In the genomic region with DNA sequence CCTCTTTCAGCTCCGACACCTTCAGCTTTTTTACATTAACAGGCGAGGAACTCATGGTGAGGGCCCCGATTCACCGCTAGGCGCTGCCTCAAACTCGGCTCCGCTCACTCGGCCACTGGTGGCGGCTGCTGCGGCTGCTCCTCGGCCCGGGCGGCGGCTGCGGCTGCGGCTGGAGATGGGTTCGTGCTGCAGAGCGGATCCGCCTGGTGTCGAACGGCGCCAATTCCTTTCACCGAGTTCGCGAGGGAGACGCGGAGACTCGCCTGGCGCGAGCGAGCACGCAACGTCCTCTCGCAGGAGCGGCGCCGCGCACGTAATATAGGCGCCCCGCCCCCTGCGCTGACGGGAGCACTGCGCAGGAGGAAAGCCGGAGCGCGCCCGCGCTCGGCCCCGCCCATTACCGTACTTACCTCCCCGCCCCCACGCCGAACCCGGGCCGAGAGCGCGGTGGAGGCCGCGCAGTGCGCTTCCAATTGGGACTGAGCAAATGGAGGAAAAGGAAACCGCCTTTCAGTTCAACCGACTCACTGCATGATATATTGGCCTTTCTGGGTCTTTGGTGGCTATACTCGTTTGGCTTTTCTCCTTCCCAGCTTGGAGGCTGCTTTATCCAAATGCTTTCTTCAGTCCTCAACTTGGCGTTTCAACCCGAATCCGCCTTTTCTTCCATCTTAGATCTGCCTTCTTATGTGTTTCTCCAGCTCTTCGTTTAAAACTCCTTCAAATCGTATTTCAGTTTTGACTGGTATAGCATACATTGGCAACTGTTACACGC, we compare ENCODE assay signal across 8 cellular contexts. TPM values are rescaled to one million over a fixed set of nuclear protein-coding genes. Genes with fewer than 3 reads are reported as not detected.
DNase-seq lines count a peak whose midpoint lies in the region; ATAC-seq and TF ChIP-seq lines count a peak whose summit lies in the region.

A gene (minus strand): TSS at position 291 of the 775 bp plus-strand sequence. CDS start 236 bp downstream, at position 55.

- peak; percentile 90 to 98 (median 95) for DNase-seq in CD4-positive, alpha-beta T cell
- DNase-seq in NCI-H82 (lab: John Stamatoyannopoulos, UW) (peak; percentile 99), dermis microvascular lymphatic vessel endothelial cell (ENCODE audit: low read depth in 2 of 2) (peak; percentile 91 to 97)
- DNase-seq in activated CD4-positive, alpha-beta T cell treated with anti-CD3 and anti-CD28 coated beads, Interleukin-2, amount 50 U/mL, for 48 hours: peak; percentile 94 to 96
- peak; percentile 95 for DNase-seq in stimulated activated CD4-positive, alpha-beta T cell treated with anti-CD3 and anti-CD28 coated beads, Interleukin-4, amount 100 ng/mL, for 24 hours

- peak within 1 kb of the TSS; percentile 98 to 99 for H3K9ac ChIP-seq in liver (ENCODE audit: low read depth in 1 of 2, low read length in 2 of 2)

- H3K4me1 Mint-ChIP-seq in CD4-positive, alpha-beta T cell (ENCODE audit: low read depth): peaks cover 53% of the 10 kb centered on the region

- peak within 1 kb of the TSS; percentile 99 for H3K27ac ChIP-seq in CD4-positive, alpha-beta T cell (ENCODE audit: low read depth, low read length)
- peak within 1 kb of the TSS; percentile 99 to 100 for H3K27ac ChIP-seq in liver (ENCODE audit: low read depth in 1 of 2, low read length in 2 of 2)

- peak; percentile 62 for ATAC-seq in CD4-positive, alpha-beta T cell (ENCODE audit: poor library complexity)
- ATAC-seq in GM19397 (IDR thresholded peaks at IDR 0.05; ENCODE audit: unreplicated experiment) (peak; percentile 69), HG03571 (IDR thresholded peaks at IDR 0.05; ENCODE audit: unreplicated experiment) (peak; percentile 54)

- peaks cover 0 to 13% (median 9%) of the 10 kb centered on the region in 4 donors for H3K36me3 ChIP-seq in liver (ENCODE audit: control insufficient read depth in 4 of 4, insufficient read depth in 3 of 4, low read depth in 1 of 4, low read length in 3 of 4)

- peaks cover 5% of the 10 kb centered on the region for H3K27me3 Mint-ChIP-seq in CD4-positive, alpha-beta T cell

- peak within 1 kb of the TSS; percentile 96 for H3K4me3 Mint-ChIP-seq in CD4-positive, alpha-beta T cell

- intact Hi-C loops in CD4-positive, alpha-beta T cell (cut with DNase I, micrococcal nuclease): loop anchor here (1.0 to 10.0 kb wide), 7 partner anchors 29 to 412 kb away; a partner anchor contains a TSS

- peaks cover 7 to 35% (median 24%) of the 10 kb centered on the region in 4 donors for H3K4me1 ChIP-seq in liver (ENCODE audit: control insufficient read depth in 4 of 4, insufficient read depth in 4 of 4, low read length in 3 of 4)

- under 1% methylated on average over 71 of the region's 71 CpGs for WGBS in liver

- H3K9me3 Mint-ChIP-seq in CD4-positive, alpha-beta T cell: no peaks in the 10 kb centered on the region

- peaks cover 57% of the 10 kb centered on the region for H3K36me3 Mint-ChIP-seq in CD4-positive, alpha-beta T cell (ENCODE audit: low read depth)

- peak within 1 kb of the TSS; percentile 72 to 99 (median 91) for H3K4me3 ChIP-seq in liver (ENCODE audit: low read depth in 1 of 3, low read length in 3 of 3)

- peak; percentile 51 to 54 for TF ChIP-seq RAD21 in liver (IDR thresholded peaks at IDR 0.05)

- no peaks in the 10 kb centered on the region for H3K27me3 ChIP-seq in CD4-positive, alpha-beta T cell (ENCODE audit: control insufficient read depth, insufficient read depth, low read length)
- H3K27me3 ChIP-seq in liver (ENCODE audit: control insufficient read depth in 4 of 4, insufficient read depth in 4 of 4, low read length in 3 of 4): no peaks in the 10 kb centered on the region

- CTCF ChIA-PET in CD4-positive, alpha-beta T cell (lab: Charles Lee): interaction anchor here (0.5 to 6.2 kb wide), 12 partner anchors 11 to 178 kb away, joined by 3 to 63 read pairs (median 4); a partner anchor contains a TSS

- peak within 1 kb of the TSS; percentile 98 for H3K27ac Mint-ChIP-seq in CD4-positive, alpha-beta T cell

- no peaks in the 10 kb centered on the region for H3K9me3 ChIP-seq in CD4-positive, alpha-beta T cell (ENCODE audit: control insufficient read depth, low read length)
- no peaks in the 10 kb centered on the region for H3K9me3 ChIP-seq in liver (ENCODE audit: control insufficient read depth in 4 of 4, low read length in 3 of 4)

- POLR2A ChIA-PET in CD4-positive, alpha-beta T cell (lab: Charles Lee): interaction anchor here (0.6 to 22.6 kb wide), 20 partner anchors 10 to 1609 kb away, joined by 3 to 1262 read pairs (median 11); a partner anchor contains a TSS

- peak; percentile 30 for TF ChIP-seq CTCF in CD4-positive, alpha-beta T cell (IDR thresholded peaks at IDR 0.05)
- peak; percentile 21 for TF ChIP-seq CTCF in liver (IDR thresholded peaks at IDR 0.05; ENCODE audit: low read depth, low read length, missing input control)

TF ChIP-seq in liver, 16 proteins besides CTCF, POLR2A, EP300 and RAD21:
- TF ChIP-seq, protein P1, sequence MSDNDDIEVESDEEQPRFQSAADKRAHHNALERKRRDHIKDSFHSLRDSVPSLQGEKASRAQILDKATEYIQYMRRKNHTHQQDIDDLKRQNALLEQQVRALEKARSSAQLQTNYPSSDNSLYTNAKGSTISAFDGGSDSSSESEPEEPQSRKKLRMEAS (IDR thresholded peaks at IDR 0.05): peak; percentile 40
- TF ChIP-seq FOXA1 (IDR thresholded peaks at IDR 0.05) (peak; percentile 58), SP1 (IDR thresholded peaks at IDR 0.05) (peak; percentile 80), YY1 (IDR thresholded peaks at IDR 0.05) (peak; percentile 97), EGR1 (IDR thresholded peaks at IDR 0.05; ENCODE audit: low read depth in 2 of 2) (peak in 1 of 2 donors; percentile 74), HNF4G (IDR thresholded peaks at IDR 0.05) (no peak), NR2F2 (IDR thresholded peaks at IDR 0.05) (no peak), GABPA (IDR thresholded peaks at IDR 0.05 in 1 of 2, conservative IDR thresholded peaks at IDR 0.05 in 1 of 2) (peak in 1 of 2 donors; percentile 73), TAF1 (conservative IDR thresholded peaks at IDR 0.05) (peak; percentile 94), FOXA2 (IDR thresholded peaks at IDR 0.05) (peak; percentile 20), RXRA (IDR thresholded peaks at IDR 0.05) (peak; percentile 18 to 35), JUND (IDR thresholded peaks at IDR 0.05) (no peak), HNF4A (conservative IDR thresholded peaks at IDR 0.05) (peak in 1 of 2 donors; percentile 28)
- TF ChIP-seq, protein P2, sequence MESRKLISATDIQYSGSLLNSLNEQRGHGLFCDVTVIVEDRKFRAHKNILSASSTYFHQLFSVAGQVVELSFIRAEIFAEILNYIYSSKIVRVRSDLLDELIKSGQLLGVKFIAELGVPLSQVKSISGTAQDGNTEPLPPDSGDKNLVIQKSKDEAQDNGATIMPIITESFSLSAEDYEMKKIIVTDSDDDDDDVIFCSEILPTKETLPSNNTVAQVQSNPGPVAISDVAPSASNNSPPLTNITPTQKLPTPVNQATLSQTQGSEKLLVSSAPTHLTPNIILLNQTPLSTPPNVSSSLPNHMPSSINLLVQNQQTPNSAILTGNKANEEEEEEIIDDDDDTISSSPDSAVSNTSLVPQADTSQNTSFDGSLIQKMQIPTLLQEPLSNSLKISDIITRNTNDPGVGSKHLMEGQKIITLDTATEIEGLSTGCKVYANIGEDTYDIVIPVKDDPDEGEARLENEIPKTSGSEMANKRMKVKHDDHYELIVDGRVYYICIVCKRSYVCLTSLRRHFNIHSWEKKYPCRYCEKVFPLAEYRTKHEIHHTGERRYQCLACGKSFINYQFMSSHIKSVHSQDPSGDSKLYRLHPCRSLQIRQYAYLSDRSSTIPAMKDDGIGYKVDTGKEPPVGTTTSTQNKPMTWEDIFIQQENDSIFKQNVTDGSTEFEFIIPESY (IDR thresholded peaks at IDR 0.05): peak; percentile 48
- TF ChIP-seq, protein P3, sequence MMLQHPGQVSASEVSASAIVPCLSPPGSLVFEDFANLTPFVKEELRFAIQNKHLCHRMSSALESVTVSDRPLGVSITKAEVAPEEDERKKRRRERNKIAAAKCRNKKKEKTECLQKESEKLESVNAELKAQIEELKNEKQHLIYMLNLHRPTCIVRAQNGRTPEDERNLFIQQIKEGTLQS (IDR thresholded peaks at IDR 0.05): peak; percentile 35
- TF ChIP-seq, protein P4, sequence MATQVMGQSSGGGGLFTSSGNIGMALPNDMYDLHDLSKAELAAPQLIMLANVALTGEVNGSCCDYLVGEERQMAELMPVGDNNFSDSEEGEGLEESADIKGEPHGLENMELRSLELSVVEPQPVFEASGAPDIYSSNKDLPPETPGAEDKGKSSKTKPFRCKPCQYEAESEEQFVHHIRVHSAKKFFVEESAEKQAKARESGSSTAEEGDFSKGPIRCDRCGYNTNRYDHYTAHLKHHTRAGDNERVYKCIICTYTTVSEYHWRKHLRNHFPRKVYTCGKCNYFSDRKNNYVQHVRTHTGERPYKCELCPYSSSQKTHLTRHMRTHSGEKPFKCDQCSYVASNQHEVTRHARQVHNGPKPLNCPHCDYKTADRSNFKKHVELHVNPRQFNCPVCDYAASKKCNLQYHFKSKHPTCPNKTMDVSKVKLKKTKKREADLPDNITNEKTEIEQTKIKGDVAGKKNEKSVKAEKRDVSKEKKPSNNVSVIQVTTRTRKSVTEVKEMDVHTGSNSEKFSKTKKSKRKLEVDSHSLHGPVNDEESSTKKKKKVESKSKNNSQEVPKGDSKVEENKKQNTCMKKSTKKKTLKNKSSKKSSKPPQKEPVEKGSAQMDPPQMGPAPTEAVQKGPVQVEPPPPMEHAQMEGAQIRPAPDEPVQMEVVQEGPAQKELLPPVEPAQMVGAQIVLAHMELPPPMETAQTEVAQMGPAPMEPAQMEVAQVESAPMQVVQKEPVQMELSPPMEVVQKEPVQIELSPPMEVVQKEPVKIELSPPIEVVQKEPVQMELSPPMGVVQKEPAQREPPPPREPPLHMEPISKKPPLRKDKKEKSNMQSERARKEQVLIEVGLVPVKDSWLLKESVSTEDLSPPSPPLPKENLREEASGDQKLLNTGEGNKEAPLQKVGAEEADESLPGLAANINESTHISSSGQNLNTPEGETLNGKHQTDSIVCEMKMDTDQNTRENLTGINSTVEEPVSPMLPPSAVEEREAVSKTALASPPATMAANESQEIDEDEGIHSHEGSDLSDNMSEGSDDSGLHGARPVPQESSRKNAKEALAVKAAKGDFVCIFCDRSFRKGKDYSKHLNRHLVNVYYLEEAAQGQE (IDR thresholded peaks at IDR 0.05): peak; percentile 94

RNA-seq across cellular contexts. Expression of the gene that starts here (rescaled TPM):
- 100 to 1,000 TPM; 415 TPM for total RNA-seq in CD4-positive, alpha-beta T cell
- total RNA-seq in dermis microvascular lymphatic vessel endothelial cell (191 and 257 TPM in 2 replicates), liver (100 to 1,000 TPM; 209 to 233 TPM)
- polyA plus RNA-seq in liver: 10 to 100 TPM; 45.3 to 62.5 TPM

Comparison
In these comparisons a context has a peak if more than half of its experiments do, and no peak if none do; other contexts are left out.
1. Peak in every context shown above with its lines: DNase-seq, ATAC-seq, H3K4me3 ChIP-seq and H3K27ac ChIP-seq.